8 cellular contexts compared by ENCODE assay signal in genomic region chr1:201682964-201683363, GRCh38.
"Had no signal": no experiment of that assay in that cellular context is flagged by ENCODE, and none has a peak within 500 bp of the region (broad histone marks: within the 10 kb centered on the region; RNA-seq: fewer than 3 reads in every experiment).

No MANE protein-coding gene starts in this region.

- H3K4me3 ChIP-seq: GM23248, HAP-1 had no signal

- DNase-seq: GM23248, GOT3, H7, HFFc6, KBM-7 had no signal

- H3K4me3 Mint-ChIP-seq: HFFc6 had no signal

- ATAC-seq: HCT116 had no signal

- H3K4me2 ChIP-seq: KMS-11 had no signal

- H3K27ac Mint-ChIP-seq: HFFc6 had no signal

- H3K9ac ChIP-seq: GM23248, KMS-11 had no signal

- H3K4me1 ChIP-seq: HAP-1 had no signal

- H2AFZ ChIP-seq: GM23248 had no signal

- H3K27ac ChIP-seq: GM23248, KMS-11 had no signal

- H3K36me3 ChIP-seq: HAP-1 had no signal

- H3K9me3 Mint-ChIP-seq: HFFc6 had no signal

- H3K9me3 ChIP-seq: HAP-1 had no signal
